Comparison of ENCODE assay signal across 8 cellular contexts in the genomic region with DNA sequence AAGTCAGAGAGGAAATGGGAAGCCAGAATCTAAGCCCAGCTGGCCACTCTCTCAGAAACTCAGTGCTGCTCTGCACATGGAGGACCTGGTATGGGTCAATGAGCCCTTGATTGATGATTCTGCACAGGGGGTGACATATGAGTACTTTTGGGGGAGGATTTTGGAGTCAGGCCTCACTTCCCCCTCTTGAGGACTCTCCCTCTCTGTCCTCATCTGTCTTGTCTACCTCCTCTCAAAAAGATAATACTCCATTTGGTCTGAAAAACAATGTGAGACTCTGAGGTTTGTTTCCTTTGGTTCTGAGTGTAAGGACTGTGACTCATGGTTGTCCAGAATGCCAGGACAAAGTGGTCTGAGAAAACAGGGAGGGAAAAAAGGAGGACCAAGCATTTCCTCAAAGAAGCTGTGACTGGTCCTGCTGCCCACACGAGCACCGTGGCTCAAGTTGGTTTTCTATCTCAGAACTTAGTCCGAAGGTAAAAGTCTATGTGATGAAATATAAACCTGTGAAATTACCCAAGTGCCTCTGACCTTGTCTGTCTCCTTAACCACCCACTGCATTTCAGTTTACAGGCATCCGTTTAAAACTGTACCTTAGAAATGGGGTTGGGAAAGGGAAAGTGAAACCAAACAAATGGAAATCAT. TPM values are rescaled to one million over a fixed set of nuclear protein-coding genes. Genes with fewer than 3 reads are reported as not detected.
A peak's percentile ranks its signal among the peaks of the same experiment; 100 is the strongest.
DNase-seq lines count a peak whose midpoint lies in the region; ATAC-seq and TF ChIP-seq lines count a peak whose summit lies in the region.

No MANE protein-coding gene starts in this region.

- H3K4me3 ChIP-seq in fibroblast of the aortic adventitia (ENCODE audit: low read depth, low read length): peak overlapping the region; percentile 65

- no peak overlapping the region for H3K4me3 Mint-ChIP-seq in WTC11

- CTCF ChIA-PET in WTC11 (lab: Charles Lee): no interaction called here

- POLR2A ChIA-PET in WTC11 (lab: Charles Lee): no interaction called here

- H3K4me1 Mint-ChIP-seq in WTC11: peaks cover 33% of the 10 kb centered on the region

- H3K27ac Mint-ChIP-seq in WTC11: peak overlapping the region; percentile 61; the same call in 1 of the 2 replicates

- peaks cover 23% of the 10 kb centered on the region for H3K36me3 Mint-ChIP-seq in WTC11

- peak; percentile 37 for DNase-seq in DMS53 (lab: John Stamatoyannopoulos, UW)
- no peak for DNase-seq in DMS53 treated with DMSO at 0.1 percent for 48 hours (lab: John Stamatoyannopoulos, UW; ENCODE audit: unreplicated experiment)
- DNase-seq in WTC11 (ENCODE audit: low spot score): no peak
- peak; percentile 73 for DNase-seq in fibroblast of the aortic adventitia (ENCODE audit: low read depth)
- DNase-seq in renal cortical epithelial cell (ENCODE audit: low read depth): peak; percentile 92
- no peak for DNase-seq in occipital lobe (lab: John Stamatoyannopoulos, UW)

- ATAC-seq in HG03159 (IDR thresholded peaks at IDR 0.05; ENCODE audit: unreplicated experiment): peak; percentile 32
- ATAC-seq in WTC11: no peak
- ATAC-seq in esophagus mucosa: no peak

- no peaks in the 10 kb centered on the region; the same call in 1 of the 2 replicates for H3K27me3 Mint-ChIP-seq in WTC11 (ENCODE audit: low read depth)

- H3K9me3 Mint-ChIP-seq in WTC11: peaks cover 18% of the 10 kb centered on the region

- TF ChIP-seq CTCF in WTC11 (IDR thresholded peaks at IDR 0.05) (no peak), fibroblast of the aortic adventitia (IDR thresholded peaks at IDR 0.05; ENCODE audit: insufficient read depth, low read length) (no peak)

TF ChIP-seq in WTC11, 78 proteins besides CTCF, POLR2A, EP300 and RAD21:
- no peak for TF ChIP-seq SOX15 (CRISPR knock-in tag; IDR thresholded peaks at IDR 0.05)
- TF ChIP-seq JAZF1 (CRISPR knock-in tag; IDR thresholded peaks at IDR 0.05): no peak
- TF ChIP-seq TP53 (CRISPR knock-in tag; IDR thresholded peaks at IDR 0.05): no peak
- TF ChIP-seq ETV6 (CRISPR knock-in tag; IDR thresholded peaks at IDR 0.05): no peak
- TF ChIP-seq, protein P1, sequence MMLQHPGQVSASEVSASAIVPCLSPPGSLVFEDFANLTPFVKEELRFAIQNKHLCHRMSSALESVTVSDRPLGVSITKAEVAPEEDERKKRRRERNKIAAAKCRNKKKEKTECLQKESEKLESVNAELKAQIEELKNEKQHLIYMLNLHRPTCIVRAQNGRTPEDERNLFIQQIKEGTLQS (CRISPR knock-in tag; conservative IDR thresholded peaks at IDR 0.05): no peak
- no peak for TF ChIP-seq CBFB (CRISPR knock-in tag; IDR thresholded peaks at IDR 0.05; ENCODE audit: low read depth)
- TF ChIP-seq, protein P2, sequence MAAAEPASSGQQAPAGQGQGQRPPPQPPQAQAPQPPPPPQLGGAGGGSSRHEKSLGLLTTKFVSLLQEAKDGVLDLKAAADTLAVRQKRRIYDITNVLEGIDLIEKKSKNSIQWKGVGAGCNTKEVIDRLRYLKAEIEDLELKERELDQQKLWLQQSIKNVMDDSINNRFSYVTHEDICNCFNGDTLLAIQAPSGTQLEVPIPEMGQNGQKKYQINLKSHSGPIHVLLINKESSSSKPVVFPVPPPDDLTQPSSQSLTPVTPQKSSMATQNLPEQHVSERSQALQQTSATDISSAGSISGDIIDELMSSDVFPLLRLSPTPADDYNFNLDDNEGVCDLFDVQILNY (CRISPR knock-in tag; IDR thresholded peaks at IDR 0.05): no peak
- TF ChIP-seq EMX1 (CRISPR knock-in tag; IDR thresholded peaks at IDR 0.05): no peak
- TF ChIP-seq CREB1 (CRISPR knock-in tag; IDR thresholded peaks at IDR 0.05): no peak
- no peak for TF ChIP-seq MXD4 (CRISPR knock-in tag; IDR thresholded peaks at IDR 0.05; ENCODE audit: borderline replicate concordance)
- no peak for TF ChIP-seq ZNF416 (CRISPR knock-in tag; IDR thresholded peaks at IDR 0.05)
- no peak for TF ChIP-seq NR2C2 (CRISPR knock-in tag; IDR thresholded peaks at IDR 0.05)

RNA-seq across cellular contexts. Expression of a gene that starts 11.1 kb away (rescaled TPM):
- 12.3 to 13.9 TPM (median 12.5 TPM) in 3 replicates for total RNA-seq in WTC11 (2021)
- 8.2 and 22.1 TPM in 2 replicates for total RNA-seq in fibroblast of the aortic adventitia (ENCODE audit: low replicate concordance)
- 7.1 and 17.1 TPM in 2 replicates for total RNA-seq in renal cortical epithelial cell
- total RNA-seq in esophagus mucosa: 26.2 TPM
- total RNA-seq in occipital lobe: 6.9 TPM

Comparison
In these comparisons a context has a peak if more than half of its experiments do, and no peak if none do; other contexts are left out.
1. DNase-seq: peak in DMS53 (single experiment), fibroblast of the aortic adventitia (single experiment) and renal cortical epithelial cell (single experiment); none in DMS53 treated with DMSO at 0.1 percent for 48 hours (single experiment), WTC11 (single experiment) and occipital lobe (single experiment).